Comparison of ENCODE assay signal across 1 cellular context in genomic region chr13:49132479-49133002, GRCh38.
TF ChIP-seq lines count a peak whose summit lies in the region.

No MANE protein-coding gene starts in this region.

TF ChIP-seq in HepG2, 621 proteins besides CTCF, POLR2A, EP300 and RAD21 (continued from another document):
- no peak for TF ChIP-seq ZNF503 (CRISPR knock-in tag; IDR thresholded peaks at IDR 0.05)
- no peak for TF ChIP-seq FLYWCH1 (CRISPR knock-in tag; IDR thresholded peaks at IDR 0.05)
- TF ChIP-seq ZNF142 (CRISPR knock-in tag; IDR thresholded peaks at IDR 0.05) = no peak
- TF ChIP-seq RFX3 (CRISPR knock-in tag; IDR thresholded peaks at IDR 0.05) = no peak
- TF ChIP-seq HNF4A (CRISPR knock-in tag; IDR thresholded peaks at IDR 0.05) = peak; percentile 80
- no peak for TF ChIP-seq ZNF207 (IDR thresholded peaks at IDR 0.05; ENCODE audit: borderline replicate concordance)
- peak; percentile 45; the same call in 1 of the 2 replicates for TF ChIP-seq FOXJ3 (CRISPR knock-in tag; IDR thresholded peaks at IDR 0.05; ENCODE audit: borderline replicate concordance)
- TF ChIP-seq TRIM22 (IDR thresholded peaks at IDR 0.05) = no peak
- no peak for TF ChIP-seq NFE2L1 (CRISPR knock-in tag; IDR thresholded peaks at IDR 0.05; ENCODE audit: borderline replicate concordance)
- no peak for TF ChIP-seq AGO1 (IDR thresholded peaks at IDR 0.05; ENCODE audit: low read depth, low read length, poor library complexity, severe bottlenecking)
- no peak for TF ChIP-seq ZNF414 (CRISPR knock-in tag; IDR thresholded peaks at IDR 0.05)
- no peak for TF ChIP-seq ZNF562 (CRISPR knock-in tag; IDR thresholded peaks at IDR 0.05; ENCODE audit: borderline replicate concordance)
- no peak for TF ChIP-seq ZBTB37 (CRISPR knock-in tag; IDR thresholded peaks at IDR 0.05)
- no peak for TF ChIP-seq HES4 (CRISPR knock-in tag; IDR thresholded peaks at IDR 0.05; ENCODE audit: borderline replicate concordance)
- peak; percentile 41; the same call in 1 of the 2 replicates for TF ChIP-seq SOX5 (CRISPR knock-in tag; IDR thresholded peaks at IDR 0.05; ENCODE audit: borderline replicate concordance)
- no peak for TF ChIP-seq MNT (IDR thresholded peaks at IDR 0.05)
- peak; percentile 28; the same call in 1 of the 2 replicates for TF ChIP-seq HNF4G (IDR thresholded peaks at IDR 0.05; ENCODE audit: borderline replicate concordance, low read depth, low read length)
- no peak for TF ChIP-seq HNF4G (CRISPR knock-in tag; IDR thresholded peaks at IDR 0.05; ENCODE audit: borderline replicate concordance, low read depth)
- TF ChIP-seq ZNF619 (CRISPR knock-in tag; IDR thresholded peaks at IDR 0.05) = no peak
- no peak for TF ChIP-seq ZNF782 (CRISPR knock-in tag; IDR thresholded peaks at IDR 0.05; ENCODE audit: borderline replicate concordance)
- no peak for TF ChIP-seq TFAP4 (IDR thresholded peaks at IDR 0.05; ENCODE audit: borderline replicate concordance, low read depth)
- no peak for TF ChIP-seq LCORL (IDR thresholded peaks at IDR 0.05)
- TF ChIP-seq LCORL (CRISPR knock-in tag; IDR thresholded peaks at IDR 0.05) = no peak
- TF ChIP-seq SOX6 (IDR thresholded peaks at IDR 0.05) = no peak
- TF ChIP-seq SOX6 (CRISPR knock-in tag; IDR thresholded peaks at IDR 0.05) = peak; percentile 26; the same call in 1 of the 2 replicates
- no peak for TF ChIP-seq ZBTB7A (CRISPR knock-in tag; IDR thresholded peaks at IDR 0.05)
- TF ChIP-seq ZNF10 (CRISPR knock-in tag; IDR thresholded peaks at IDR 0.05; ENCODE audit: borderline replicate concordance, low read depth) = no peak
- no peak for TF ChIP-seq ZBTB20 (CRISPR knock-in tag; IDR thresholded peaks at IDR 0.05; ENCODE audit: borderline replicate concordance, low read depth)
- TF ChIP-seq ZNF136 (CRISPR knock-in tag; IDR thresholded peaks at IDR 0.05; ENCODE audit: low read depth) = no peak
- TF ChIP-seq TSC22D2 (CRISPR knock-in tag; IDR thresholded peaks at IDR 0.05; ENCODE audit: borderline replicate concordance) = no peak
- TF ChIP-seq ZNF597 (CRISPR knock-in tag; IDR thresholded peaks at IDR 0.05) = no peak
- TF ChIP-seq DNMT1 (CRISPR knock-in tag; IDR thresholded peaks at IDR 0.05) = no peak
- TF ChIP-seq KIAA2018 (CRISPR knock-in tag; IDR thresholded peaks at IDR 0.05; ENCODE audit: borderline replicate concordance) = no peak
- no peak for TF ChIP-seq ZC3H4 (CRISPR knock-in tag; IDR thresholded peaks at IDR 0.05; ENCODE audit: borderline replicate concordance)
- TF ChIP-seq SOX13 (IDR thresholded peaks at IDR 0.05) = no peak
- peak in 1 of 2 experiments; percentile 70; a peak in 2 of 4 replicates for TF ChIP-seq SOX13 (CRISPR knock-in tag; conservative IDR thresholded peaks at IDR 0.05 in 1 of 2, IDR thresholded peaks at IDR 0.05 in 1 of 2)
TF ChIP-seq in HepG2: peak in this region for 12.
